In genomic region chr5:139593716-139594319, GRCh38 we compare ENCODE assay signal across 12 cellular contexts. TPM values are rescaled to one million over a fixed set of nuclear protein-coding genes. Genes with fewer than 3 reads are reported as not detected.
DNase-seq lines count a peak whose midpoint lies in the region; ATAC-seq and TF ChIP-seq lines count a peak whose summit lies in the region.
"Had no signal": no experiment of that assay in that cellular context is flagged by ENCODE, and none has a peak within 500 bp of the region (broad histone marks: within the 10 kb centered on the region; RNA-seq: fewer than 3 reads in every experiment).

No MANE protein-coding gene starts in this region.

- peaks cover 37 to 68% (median 55%) of the 10 kb centered on the region in 10 experiments for H3K4me1 ChIP-seq in BLaER1 treated with 17β-estradiol and CSF1 and Interleukin-3, amounts not matched to agents 10 nM and 100 nM
- H3K4me1 ChIP-seq in GM23248 (ENCODE audit: insufficient read depth) = peaks cover 10% of the 10 kb centered on the region

- peak; percentile 57 for DNase-seq in GM23248
- peak; percentile 73 for DNase-seq in amniotic epithelial cell (ENCODE audit: low read depth)
- no peak for DNase-seq in left colon
- DNase-seq in NCI-H2171 treated with DMSO at 0.1 percent for 48 hours (lab: John Stamatoyannopoulos, UW) = no peak
- no peak for DNase-seq in dorsolateral prefrontal cortex
- DNase-seq in GM10266 (ENCODE audit: extremely low spot score) = no peak
- DNase-seq: activated CD4-positive, alpha-beta T cell treated with anti-CD3 and anti-CD28 coated beads, Interleukin-2, amount 50 U/mL, for 1 hour; NCI-H1930; stomach had no signal

- ATAC-seq in left colon (peak; percentile 17), HG03139 (IDR thresholded peaks at IDR 0.05; ENCODE audit: unreplicated experiment) (no peak)
- ATAC-seq: Right ventricle myocardium inferior had no signal

- WGBS in GM23248 (ENCODE audit: low coverage in 1 of 2, low lambda C conversion rate in 2 of 2, missing lambda C conversion rate in 2 of 2), 2 experiments = 27 to 28% methylated on average over 3 of the region's 3 CpGs

- peaks cover 70 to 100% (median 98%) of the 10 kb centered on the region in 11 experiments for H4K20me1 ChIP-seq in BLaER1 treated with 17β-estradiol and CSF1 and Interleukin-3, amounts not matched to agents 10 nM and 100 nM
- peaks cover 5% of the 10 kb centered on the region; the same call in 1 of the 2 replicates for H4K20me1 ChIP-seq in GM23248 (ENCODE audit: insufficient read depth)

- in situ Hi-C loops in GM23248 (cut with MboI) = no loop called here

- H3F3A ChIP-seq in GM23248 (ENCODE audit: insufficient read depth) = 0 out of 2 replicates have a peak, but pooled peaks cover 3% of the 10 kb centered on the region

- peak overlapping the region in 10 of 11 experiments; percentile 0 to 65 (median 44); a peak in 13 of 22 replicates for H3K4me2 ChIP-seq in BLaER1 treated with 17β-estradiol and CSF1 and Interleukin-3, amounts not matched to agents 10 nM and 100 nM
- peak overlapping the region; percentile 66 for H3K4me2 ChIP-seq in GM23248 (ENCODE audit: unreplicated experiment)

- H3K9me3 ChIP-seq in BLaER1 treated with 17β-estradiol and CSF1 and Interleukin-3, amounts not matched to agents 10 nM and 100 nM (replicated peaks in 1 of 11) = peaks cover 0 to 29% (median 21%) of the 10 kb centered on the region in 11 experiments; a peak in 15 of 22 replicates
- no peaks in the 10 kb centered on the region for H3K9me3 ChIP-seq in GM23248 (ENCODE audit: low read depth)
- H3K9me3 ChIP-seq: stomach had no signal

- H3K9ac ChIP-seq in BLaER1 treated with 17β-estradiol and CSF1 and Interleukin-3, amounts not matched to agents 10 nM and 100 nM = peak overlapping the region in 1 of 11 experiments; percentile 19; a peak in 1 of 22 replicates
- no peak overlapping the region for H3K9ac ChIP-seq in GM23248

- H2AFZ ChIP-seq in GM23248 = no peak overlapping the region

- no peaks in the 10 kb centered on the region for H3K9me2 ChIP-seq in GM23248 (ENCODE audit: insufficient read depth)

- H3K27ac ChIP-seq in BLaER1 treated with 17β-estradiol and CSF1 and Interleukin-3, amounts not matched to agents 10 nM and 100 nM = peak overlapping the region in 5 of 11 experiments; percentile 3 to 47 (median 32); a peak in 4 of 22 replicates
- peak overlapping the region; percentile 42 for H3K27ac ChIP-seq in GM23248
- no peak overlapping the region for H3K27ac ChIP-seq in dorsolateral prefrontal cortex

- intact Hi-C loops in left colon (cut with DNase I, micrococcal nuclease) (no loop called here), dorsolateral prefrontal cortex (cut with DNase I) (no loop called here)

- no peaks in the 10 kb centered on the region for H3K27me3 ChIP-seq in BLaER1 treated with 17β-estradiol and CSF1 and Interleukin-3, amounts not matched to agents 10 nM and 100 nM
- no peaks in the 10 kb centered on the region for H3K27me3 ChIP-seq in GM23248 (replicated peaks; ENCODE audit: insufficient read depth)
- H3K27me3 ChIP-seq in dorsolateral prefrontal cortex = no peaks in the 10 kb centered on the region
- H3K27me3 ChIP-seq: stomach had no signal

- peaks cover 100% of the 10 kb centered on the region for H3K79me2 ChIP-seq in GM23248 (ENCODE audit: insufficient read depth)

- H3K36me3 ChIP-seq in BLaER1 treated with 17β-estradiol and CSF1 and Interleukin-3, amounts not matched to agents 10 nM and 100 nM = peaks cover 6 to 89% (median 63%) of the 10 kb centered on the region in 11 experiments; a peak in 20 of 22 replicates
- H3K36me3 ChIP-seq in GM23248 (ENCODE audit: low read depth) = no peaks in the 10 kb centered on the region

- no peak overlapping the region for H3K4me3 ChIP-seq in BLaER1 treated with 17β-estradiol and CSF1 and Interleukin-3, amounts not matched to agents 10 nM and 100 nM
- H3K4me3 ChIP-seq in GM23248 = peak overlapping the region; percentile 31
- H3K4me3 ChIP-seq in dorsolateral prefrontal cortex = no peak overlapping the region
- H3K4me3 ChIP-seq: stomach had no signal

- TF ChIP-seq CTCF in dorsolateral prefrontal cortex (IDR thresholded peaks at IDR 0.05 in 54 of 56, conservative IDR thresholded peaks at IDR 0.05 in 2 of 56; ENCODE audit: low read depth in 1 of 56, partially characterized antibody in 56 of 56) (no peak), GM10266 (IDR thresholded peaks at IDR 0.05; ENCODE audit: control insufficient read depth, insufficient read depth, low read depth, missing control alignments) (no peak)

RNA-seq across cellular contexts. Expression of gene UBE2D2, which starts 32.7 kb away (rescaled TPM):
- 68.9 and 88.8 TPM in 2 replicates for total RNA-seq in GM23248 (2014; rRNA removed; shearing (Covaris generic))
- 129 and 141 TPM in 2 replicates for polyA plus RNA-seq in GM23248 (2016; fragmentation: Nextera tagmentation; extraction: Ambion mirVana)
- 100 to 1,000 TPM; 139 to 152 TPM for total RNA-seq in left colon
- 100 to 1,000 TPM in 108 of 120 experiments, 10 to 100 TPM in 12; 71.6 to 161 (median 119) TPM for total RNA-seq in dorsolateral prefrontal cortex

RNA-seq across cellular contexts. Expression of gene CXXC5, which starts 54.3 kb away (rescaled TPM):
- total RNA-seq in GM23248 (2014; rRNA removed; shearing (Covaris generic)) = 163 and 168 TPM in 2 replicates
- 81.4 and 83.7 TPM in 2 replicates for polyA plus RNA-seq in GM23248 (2016; fragmentation: Nextera tagmentation; extraction: Ambion mirVana)
- total RNA-seq in left colon (10 to 100 TPM; 28.2 to 30.2 TPM), dorsolateral prefrontal cortex (100 to 1,000 TPM in 83 of 120 experiments, 10 to 100 TPM in 37; 79.1 to 229 (median 108) TPM)

Comparison
In these comparisons a context has a peak if more than half of its experiments do, and no peak if none do; other contexts are left out.
1. DNase-seq: peak in GM23248 (single experiment) and amniotic epithelial cell (single experiment); none in left colon (0 of 2), NCI-H2171 treated with DMSO at 0.1 percent for 48 hours (single experiment), dorsolateral prefrontal cortex (0 of 10) and GM10266 (single experiment).